8 cellular contexts compared by ENCODE assay signal in genomic region chr16:81004646-81005353, GRCh38. TPM values are rescaled to one million over a fixed set of nuclear protein-coding genes. Genes with fewer than 3 reads are reported as not detected.
DNase-seq lines count a peak whose midpoint lies in the region; ATAC-seq, FAIRE-seq and TF ChIP-seq lines count a peak whose summit lies in the region.

No MANE protein-coding gene starts in this region.

- ATAC-seq in CD4-positive, CD25-positive, alpha-beta regulatory T cell (ENCODE audit: low read depth in 2 of 2) = no peak
- ATAC-seq in stimulated activated naive CD8-positive, alpha-beta T cell treated with anti-CD3 and anti-CD28 coated beads, Interleukin-15, amount 100 ng/mL, for 72 hours = no peak
- no peak for ATAC-seq in GM21825 (IDR thresholded peaks at IDR 0.05; ENCODE audit: unreplicated experiment)

- FAIRE-seq in GM19239 (lab: Jason Lieb, UNC) (peak; percentile 23), kidney (lab: Jason Lieb, UNC) (no peak)

- H3K9me3 ChIP-seq in CD4-positive, CD25-positive, alpha-beta regulatory T cell (ENCODE audit: control insufficient read depth in 2 of 2, low read length in 2 of 2) = no peaks in the 10 kb centered on the region
- H3K9me3 ChIP-seq in ascending aorta = no peaks in the 10 kb centered on the region
- no peaks in the 10 kb centered on the region for H3K9me3 ChIP-seq in kidney (ENCODE audit: control insufficient read depth in 1 of 2, low read length in 2 of 2)

- H3K36me3 Mint-ChIP-seq in CD4-positive, CD25-positive, alpha-beta regulatory T cell = no peaks in the 10 kb centered on the region

- peak; percentile 45 to 56 (median 54) for TF ChIP-seq CTCF in ascending aorta (IDR thresholded peaks at IDR 0.05)
- peak; percentile 58 for TF ChIP-seq CTCF in kidney (IDR thresholded peaks at IDR 0.05; ENCODE audit: borderline replicate concordance, extremely low read depth, insufficient read depth)

- peaks cover 27 to 70% (median 38%) of the 10 kb centered on the region in 4 donors for H3K4me1 Mint-ChIP-seq in CD4-positive, CD25-positive, alpha-beta regulatory T cell
- H3K4me1 Mint-ChIP-seq in stimulated activated naive CD8-positive, alpha-beta T cell treated with anti-CD3 and anti-CD28 coated beads, Interleukin-15, amount 100 ng/mL, for 72 hours = peaks cover 78% of the 10 kb centered on the region

- no peaks in the 10 kb centered on the region for H3K9me3 Mint-ChIP-seq in CD4-positive, CD25-positive, alpha-beta regulatory T cell
- H3K9me3 Mint-ChIP-seq in stimulated activated naive CD8-positive, alpha-beta T cell treated with anti-CD3 and anti-CD28 coated beads, Interleukin-15, amount 100 ng/mL, for 72 hours = peaks cover 0 to under 1% of the 10 kb centered on the region in 2 donors

- DNase-seq in CD4-positive, CD25-positive, alpha-beta regulatory T cell = peak; percentile 26 to 82 (median 76)
- DNase-seq in GM19239 (ENCODE audit: insufficient read length, low spot score) (no peak), NCI-H82 treated with DMSO at 0.1 percent for 48 hours (lab: John Stamatoyannopoulos, UW; ENCODE audit: unreplicated experiment) (peak; percentile 47), ascending aorta (ENCODE audit: low spot score in 2 of 2) (no peak), kidney (no peak), mesenteric fat pad (ENCODE audit: low spot score) (no peak)
- peak in 1 of 2 donors; percentile 25 for DNase-seq in stimulated activated naive CD8-positive, alpha-beta T cell treated with anti-CD3 and anti-CD28 coated beads, Interleukin-15, amount 100 ng/mL, for 72 hours

- peak overlapping the region; percentile 17 to 26 for H3K9ac ChIP-seq in kidney (ENCODE audit: low read length in 2 of 2)

- H3K4me3 Mint-ChIP-seq in CD4-positive, CD25-positive, alpha-beta regulatory T cell = peak overlapping the region; percentile 95 to 99 (median 97)
- peak overlapping the region; percentile 96 to 97 for H3K4me3 Mint-ChIP-seq in stimulated activated naive CD8-positive, alpha-beta T cell treated with anti-CD3 and anti-CD28 coated beads, Interleukin-15, amount 100 ng/mL, for 72 hours

- H3K4me1 ChIP-seq in CD4-positive, CD25-positive, alpha-beta regulatory T cell (ENCODE audit: control insufficient read depth, insufficient read depth, low read length, poor library complexity, severe bottlenecking) = peaks cover 37% of the 10 kb centered on the region
- H3K4me1 ChIP-seq in ascending aorta (peaks cover 3 to 17% of the 10 kb centered on the region in 2 donors), kidney (ENCODE audit: control insufficient read depth in 1 of 2, insufficient read depth in 1 of 2, low read depth in 1 of 2, low read length in 2 of 2) (peaks cover 2 to 13% of the 10 kb centered on the region in 2 donors)

- no peaks in the 10 kb centered on the region for H3K27me3 ChIP-seq in CD4-positive, CD25-positive, alpha-beta regulatory T cell (ENCODE audit: control insufficient read depth, insufficient read depth, low read length)
- no peaks in the 10 kb centered on the region for H3K27me3 ChIP-seq in ascending aorta

- no peaks in the 10 kb centered on the region for H3K36me3 ChIP-seq in CD4-positive, CD25-positive, alpha-beta regulatory T cell (ENCODE audit: control insufficient read depth, insufficient read depth, low read length)
- H3K36me3 ChIP-seq in ascending aorta = no peaks in the 10 kb centered on the region
- H3K36me3 ChIP-seq in kidney (ENCODE audit: control insufficient read depth in 1 of 2, insufficient read depth in 2 of 2, low read length in 2 of 2) = no peaks in the 10 kb centered on the region

- H3K27ac ChIP-seq in CD4-positive, CD25-positive, alpha-beta regulatory T cell (ENCODE audit: insufficient read depth, low read length, poor library complexity, severe bottlenecking) = peak overlapping the region; percentile 98
- H3K27ac ChIP-seq in ascending aorta (peak overlapping the region in 1 of 2 donors; percentile 7), kidney (ENCODE audit: low read depth in 2 of 2, low read length in 2 of 2) (peak overlapping the region; percentile 25 to 61)

- intact Hi-C loops in ascending aorta (cut with DNase I) = loop anchor here (10.0 kb wide), 4 partner anchors 200 to 1160 kb away; partner anchors contain the start of genes CDYL2, CMIP and GAN
- intact Hi-C loops in kidney (cut with DNase I) = no loop called here

- H3K4me3 ChIP-seq in CD4-positive, CD25-positive, alpha-beta regulatory T cell (ENCODE audit: low read depth, low read length) = peak overlapping the region; percentile 90
- H3K4me3 ChIP-seq in ascending aorta = peak overlapping the region; percentile 27 to 80
- peak overlapping the region; percentile 38 to 58 for H3K4me3 ChIP-seq in kidney (ENCODE audit: low read length in 2 of 2)

- peaks cover 7% of the 10 kb centered on the region for H3K27me3 Mint-ChIP-seq in CD4-positive, CD25-positive, alpha-beta regulatory T cell
- H3K27me3 Mint-ChIP-seq in stimulated activated naive CD8-positive, alpha-beta T cell treated with anti-CD3 and anti-CD28 coated beads, Interleukin-15, amount 100 ng/mL, for 72 hours = no peaks in the 10 kb centered on the region

- H3K27ac Mint-ChIP-seq in CD4-positive, CD25-positive, alpha-beta regulatory T cell = peak overlapping the region; percentile 65 to 93 (median 93)
- H3K27ac Mint-ChIP-seq in stimulated activated naive CD8-positive, alpha-beta T cell treated with anti-CD3 and anti-CD28 coated beads, Interleukin-15, amount 100 ng/mL, for 72 hours = peak overlapping the region; percentile 68 to 89

RNA-seq across cellular contexts. Expression of gene CMC2, which starts 1.9 kb away (rescaled TPM):
- total RNA-seq in CD4-positive, CD25-positive, alpha-beta regulatory T cell = 78.1 TPM
- 100 to 1,000 TPM; 158 to 210 (median 173) TPM for polyA plus RNA-seq in CD4-positive, CD25-positive, alpha-beta regulatory T cell
- total RNA-seq in ascending aorta = 4.0 TPM
- 33.4 TPM for total RNA-seq in kidney
- polyA plus RNA-seq in kidney (ENCODE audit: insufficient read depth, low read depth, low replicate concordance) = 146 TPM
- 39.3 TPM for total RNA-seq in mesenteric fat pad

RNA-seq across cellular contexts. Expression of gene CENPN, which starts 2.2 kb away (rescaled TPM):
- total RNA-seq in CD4-positive, CD25-positive, alpha-beta regulatory T cell = 13.5 TPM
- polyA plus RNA-seq in CD4-positive, CD25-positive, alpha-beta regulatory T cell = 10 to 100 TPM in 1 of 4 donors, 1 to 10 TPM in 3; 3.4 to 11.6 (median 6.8) TPM
- total RNA-seq in ascending aorta = not detected
- total RNA-seq in kidney = 4.1 TPM
- polyA plus RNA-seq in kidney (ENCODE audit: insufficient read depth, low read depth, low replicate concordance) = 2.0 TPM
- total RNA-seq in mesenteric fat pad = 5.9 TPM

RNA-seq across cellular contexts. Expression of gene ATMIN, which starts 30.8 kb away (rescaled TPM):
- 32.7 TPM for total RNA-seq in CD4-positive, CD25-positive, alpha-beta regulatory T cell
- 10 to 100 TPM; 25.9 to 42.9 (median 32.0) TPM for polyA plus RNA-seq in CD4-positive, CD25-positive, alpha-beta regulatory T cell
- 11.9 TPM for total RNA-seq in ascending aorta
- total RNA-seq in kidney = 31.3 TPM
- polyA plus RNA-seq in kidney (ENCODE audit: insufficient read depth, low read depth, low replicate concordance) = 18.0 TPM
- 36.8 TPM for total RNA-seq in mesenteric fat pad

Comparison
In these comparisons a context has a peak if more than half of its experiments do, and no peak if none do; other contexts are left out.
1. DNase-seq: peak in CD4-positive, CD25-positive, alpha-beta regulatory T cell (3 of 3) and NCI-H82 treated with DMSO at 0.1 percent for 48 hours (single experiment); none in GM19239 (single experiment), ascending aorta (0 of 2), kidney (single experiment) and mesenteric fat pad (single experiment).
2. Peak in every context shown above with its lines, with median percentiles within 50 percentile points of each other: H3K4me3 ChIP-seq.